27 cellular contexts compared by ENCODE assay signal in the genomic region with DNA sequence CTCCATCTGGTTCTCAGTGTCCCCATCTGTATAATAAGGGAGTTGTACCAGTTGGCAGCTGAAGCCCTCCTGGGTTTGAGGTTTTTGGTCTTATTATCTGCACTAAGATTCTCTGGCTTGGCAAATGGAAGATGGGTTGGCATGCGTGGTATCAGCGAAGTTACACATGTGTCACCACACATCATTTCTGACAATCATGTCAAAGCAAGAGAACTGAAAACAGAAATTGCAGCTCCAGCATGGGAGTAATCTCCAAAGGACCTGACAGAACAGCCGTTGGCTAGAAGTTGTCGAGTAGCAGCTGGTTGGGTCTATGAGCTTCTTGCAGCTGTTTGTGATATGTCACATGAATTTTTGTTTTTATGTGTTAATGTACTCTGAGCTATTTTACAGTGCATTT.
"Had no signal": no experiment of that assay in that cellular context is flagged by ENCODE, and none has a peak within 500 bp of the region (broad histone marks: within the 10 kb centered on the region; RNA-seq: fewer than 3 reads in every experiment).

No MANE protein-coding gene starts in this region.

- H3K36me3 ChIP-seq: brain microvascular endothelial cell, gastrocnemius medialis, heart left ventricle had no signal

- H3K4me1 ChIP-seq: gastrocnemius medialis, heart left ventricle had no signal

- ATAC-seq: activated CD4-positive, alpha-beta T cell treated with anti-CD3 and anti-CD28 coated beads for 36 hours; activated CD8-positive, alpha-beta memory T cell treated with anti-CD3 and anti-CD28 coated beads, Interleukin-2, amount 10 ng/mL, durations not matched to agents 7 days and 5 days; activated CD8-positive, alpha-beta T cell treated with anti-CD3 and anti-CD28 coated beads, Interleukin-2, amount 10 ng/mL, durations not matched to agents 7 days and 5 days; activated naive CD4-positive, alpha-beta T cell treated with anti-CD3 and anti-CD28 coated beads, Interleukin-2, amount 50 U/mL, for 72 hours; esophagus mucosa; foreskin keratinocyte; gastrocnemius medialis; heart left ventricle had no signal

- H3K27me3 ChIP-seq: brain microvascular endothelial cell, foreskin keratinocyte, gastrocnemius medialis, heart left ventricle had no signal

- DNase-seq: activated CD4-positive, alpha-beta memory T cell treated with anti-CD3 and anti-CD28 coated beads for 36 hours; activated CD4-positive, alpha-beta T cell treated with anti-CD3 and anti-CD28 coated beads for 36 hours; activated CD4-positive, CD25-positive, alpha-beta regulatory T cell; activated CD4-positive, CD25-positive, alpha-beta regulatory T cell treated with anti-CD3 and anti-CD28 coated beads, Interleukin-2, amount 50 U/mL, for 72 hours; activated CD8-positive, alpha-beta memory T cell treated with anti-CD3 and anti-CD28 coated beads, Interleukin-2, amount 10 ng/mL, durations not matched to agents 7 days and 5 days; activated CD8-positive, alpha-beta memory T cell treated with anti-CD3 and anti-CD28 coated beads, Interleukin-2, amount 50 U/mL, for 4 hours; activated CD8-positive, alpha-beta T cell treated with anti-CD3 and anti-CD28 coated beads, Interleukin-2, amount 10 ng/mL, durations not matched to agents 7 days and 5 days; activated gamma-delta T cell; activated naive CD4-positive, alpha-beta T cell; activated naive CD4-positive, alpha-beta T cell treated with anti-CD3 and anti-CD28 coated beads, Interleukin-2, amount 10 ng/mL, durations not matched to agents 7 days and 5 days; activated naive CD8-positive, alpha-beta T cell treated with anti-CD3 and anti-CD28 coated beads, Interleukin-2, amount 10 ng/mL, durations not matched to agents 7 days and 5 days; activated T-cell treated with anti-CD3 and anti-CD28 coated beads, Interleukin-2, amount 50 U/mL, for 1 hour; activated T-cell treated with anti-CD3 and anti-CD28 coated beads, Interleukin-2, amount 50 U/mL, for 48 hours; amniotic stem cell; anterior cingulate cortex; brain microvascular endothelial cell; dorsolateral prefrontal cortex; effector memory CD4-positive, alpha-beta T cell; endodermal cell; foreskin keratinocyte; gastrocnemius medialis; glutamatergic neuron; heart left ventricle; T-helper 2 cell had no signal

- H3K9me3 ChIP-seq: gastrocnemius medialis, heart left ventricle had no signal

- H3K27ac ChIP-seq: brain microvascular endothelial cell, coronary artery, dorsolateral prefrontal cortex, foreskin keratinocyte, gastrocnemius medialis, heart left ventricle had no signal

- H3K4me3 ChIP-seq: coronary artery, dorsolateral prefrontal cortex, gastrocnemius medialis, heart left ventricle had no signal
